ENCODE assay signal across 8 cellular contexts in genomic region chr11:128830836-128831780, GRCh38. TPM values are rescaled to one million over a fixed set of nuclear protein-coding genes. Genes with fewer than 3 reads are reported as not detected.
DNase-seq lines count a peak whose midpoint lies in the region; ATAC-seq, FAIRE-seq and TF ChIP-seq lines count a peak whose summit lies in the region.

No MANE protein-coding gene starts in this region.

- intact Hi-C loops in A673 (cut with micrococcal nuclease; ENCODE audit: unreplicated experiment) = loop anchor here (2.0 to 10.0 kb wide), 6 partner anchors 196 to 800 kb away; no protein-coding TSS in a partner anchor
- intact Hi-C loops in K562 (cut with micrococcal nuclease) = loop anchor here (1.0 to 2.0 kb wide), 4 partner anchors 200 to 800 kb away; no protein-coding TSS in a partner anchor

- TF ChIP-seq CTCF in A673 (conservative IDR thresholded peaks at IDR 0.05; ENCODE audit: low read depth, low read length) = peak; percentile 98
- peak; percentile 70 to 84 (median 80) for TF ChIP-seq CTCF in K562 (IDR thresholded peaks at IDR 0.05 in 2 of 3, conservative IDR thresholded peaks at IDR 0.05 in 1 of 3; ENCODE audit: insufficient read depth in 2 of 3, low read depth in 1 of 3, low read length in 3 of 3)

- H3K9me1 ChIP-seq in K562 (ENCODE audit: control insufficient read depth, insufficient read depth, low read length) = no peaks in the 10 kb centered on the region

- TF ChIP-seq EP300 in K562 (IDR thresholded peaks at IDR 0.05; ENCODE audit: low read length) = no peak

- DNase-seq in A673 (ENCODE audit: low spot score) (peak; percentile 88), NCI-H1930 (lab: John Stamatoyannopoulos, UW) (peak; percentile 52 to 78), K562 (ENCODE audit: extremely low read depth in 1 of 4, low spot score in 3 of 4) (peak; percentile 62 to 76 (median 71)), iPS-NIHi11 (ENCODE audit: low spot score) (peak; percentile 73)
- peak; percentile 87 for DNase-seq in stimulated activated CD4-positive, alpha-beta T cell treated with anti-CD3 and anti-CD28 coated beads, Interleukin-12 subunit alpha, Interleukin-12 subunit beta, amount 100 ng/mL, for 4 hours

- ATAC-seq in GM18505 (IDR thresholded peaks at IDR 0.05; ENCODE audit: unreplicated experiment) (peak; percentile 65), HG02970 (IDR thresholded peaks at IDR 0.05; ENCODE audit: low FRiP score, unreplicated experiment) (peak; percentile 67), K562 (peak; percentile 98)

- H3K27ac ChIP-seq in A673 (ENCODE audit: low read depth, low read length, poor library complexity, severe bottlenecking) (no peak overlapping the region), K562 (ENCODE audit: extremely low read depth, low read depth, low read length) (no peak overlapping the region)

- H3K79me2 ChIP-seq in K562 (ENCODE audit: control insufficient read depth, insufficient read depth, low read length) = no peaks in the 10 kb centered on the region

- H3K4me2 ChIP-seq in K562 (ENCODE audit: insufficient read depth, low read length) = no peak overlapping the region

- no peaks in the 10 kb centered on the region for H3K36me3 ChIP-seq in A673 (ENCODE audit: insufficient read depth, low read length, poor library complexity, severe bottlenecking)
- no peaks in the 10 kb centered on the region for H3K36me3 ChIP-seq in K562 (ENCODE audit: control insufficient read depth, insufficient read depth, low read length)

- TF ChIP-seq POLR2A in GM18505 (IDR thresholded peaks at IDR 0.05; ENCODE audit: borderline replicate concordance, extremely low read depth, insufficient read depth, insufficient read length) (no peak), K562 (conservative IDR thresholded peaks at IDR 0.05) (no peak)

- no peaks in the 10 kb centered on the region for H3K9me3 ChIP-seq in A673 (ENCODE audit: low read depth, low read length, poor library complexity, severe bottlenecking)
- no peaks in the 10 kb centered on the region for H3K9me3 ChIP-seq in K562 (replicated peaks; ENCODE audit: control insufficient read depth, insufficient read depth, low read depth, low read length)

- H3K4me3 ChIP-seq in A673 (ENCODE audit: low read depth, low read length, poor library complexity, severe bottlenecking) = no peak overlapping the region
- H3K4me3 ChIP-seq in K562 = no peak overlapping the region

- CTCF ChIA-PET in A673 (lab: Charles Lee) = interaction anchor here (0.8 to 1.3 kb wide), 3 partner anchors 74 to 673 kb away, joined by 3 to 4 read pairs (median 4); no protein-coding TSS in a partner anchor
- CTCF ChIA-PET in K562 (lab: Yijun Ruan, JAX; ENCODE audit: low intra/inter-chr PET ratio) = interaction anchor here (1.0 kb wide), 1 partner anchor 659 kb away, joined by 3 read pairs; no protein-coding TSS in a partner anchor

- FAIRE-seq in TTC549 (lab: Jason Lieb, UNC) = peak; percentile 43
- FAIRE-seq in K562 (lab: Jason Lieb, UNC) = peak; percentile 91

- BruUV-seq in A673 (replicated peaks; lab: Mats Ljungman, UMichigan) = no TSS peak
- no TSS peak for BruUV-seq in K562 (replicated peaks; lab: Mats Ljungman, UMichigan)

- H3K9ac ChIP-seq in K562 (ENCODE audit: insufficient read depth in 1 of 2, low read depth in 2 of 2, low read length in 2 of 2) = no peak overlapping the region

- peak; percentile 76 to 80 for TF ChIP-seq RAD21 in K562 (CRISPR knock-in tag; conservative IDR thresholded peaks at IDR 0.05 in 1 of 2, IDR thresholded peaks at IDR 0.05 in 1 of 2)

- H2AFZ ChIP-seq in K562 (ENCODE audit: low read depth, low read length) = no peak overlapping the region

- in situ Hi-C loops in K562 (cut with MboI) = loop anchor here (10.0 to 25.0 kb wide), 2 partner anchors 656 to 794 kb away; no protein-coding TSS in a partner anchor

- 13% methylated on average over 13 of the region's 13 CpGs for WGBS in K562 (ENCODE audit: insufficient coverage, low coverage, missing lambda C conversion rate)

- H3K4me1 ChIP-seq in A673 (ENCODE audit: insufficient read depth, low read length, poor library complexity, severe bottlenecking) = peaks cover 14% of the 10 kb centered on the region
- H3K4me1 ChIP-seq in K562 (replicated peaks in 1 of 2; ENCODE audit: control insufficient read depth in 2 of 2, insufficient read depth in 2 of 2, low read length in 2 of 2) = no peaks in the 10 kb centered on the region

- no peaks in the 10 kb centered on the region for H3K27me3 ChIP-seq in A673 (replicated peaks; ENCODE audit: insufficient read depth, low read depth, low read length, poor library complexity)
- H3K27me3 ChIP-seq in K562 (ENCODE audit: control insufficient read depth in 2 of 2, insufficient read depth in 2 of 2, low read length in 2 of 2) = no peaks in the 10 kb centered on the region

- no peaks in the 10 kb centered on the region for H4K20me1 ChIP-seq in K562 (replicated peaks; ENCODE audit: control insufficient read depth, insufficient read depth, low read length)

- POLR2A ChIA-PET in A673 (lab: Charles Lee; ENCODE audit: low non-redundant PET) = no interaction called here
- POLR2A ChIA-PET in K562 (lab: Yijun Ruan, JAX) = no interaction called here

TF ChIP-seq in K562, 482 proteins besides CTCF, POLR2A, EP300 and RAD21 (continues in another document):
- TF ChIP-seq ZNF75A (CRISPR knock-in tag; IDR thresholded peaks at IDR 0.05) (no peak), JUNB (CRISPR knock-in tag; conservative IDR thresholded peaks at IDR 0.05) (no peak), JUND (IDR thresholded peaks at IDR 0.05; ENCODE audit: borderline replicate concordance, low read depth, low read length) (no peak), JUND (tag; IDR thresholded peaks at IDR 0.05; ENCODE audit: borderline replicate concordance, low read depth, low read length) (no peak), POLR2AphosphoS5 (IDR thresholded peaks at IDR 0.05; ENCODE audit: control insufficient read depth, insufficient read depth, low read depth, low read length) (no peak), AFF1 (IDR thresholded peaks at IDR 0.05; ENCODE audit: low read depth in 1 of 2, partially characterized antibody in 2 of 2) (no peak), ZNF253 (CRISPR knock-in tag; conservative IDR thresholded peaks at IDR 0.05) (no peak), SNIP1 (IDR thresholded peaks at IDR 0.05; ENCODE audit: low read depth) (no peak), RAD51 (IDR thresholded peaks at IDR 0.05; ENCODE audit: borderline replicate concordance, low read depth) (no peak)

RNA-seq across cellular contexts. Expression of gene KCNJ1, which starts 36.0 kb away (rescaled TPM):
- total RNA-seq in A673 (2021) (not detected in 2 replicates), K562 (2014; rRNA removed) (not detected in 2 replicates), K562 (2014; rRNA removed; fragmentation: Illumina TruSeq; extraction: Trizol) (not detected in 2 replicates), K562 (2015; rRNA removed; fragmentation: Illumina TruSeq; extraction: Trizol) (not detected in 2 replicates), K562 (2021) (not detected in 2 replicates)
- total RNA-seq in K562 (2011; cell fraction: chromatin; rRNA removed; ENCODE audit: low replicate concordance) = not detected in 2 replicates
- not detected in 2 replicates for total RNA-seq in K562 (2011; cell fraction: nucleolus; rRNA removed)
- total RNA-seq in K562 (2011; cell fraction: nucleoplasm; rRNA removed) = not detected in 2 replicates
- polyA plus RNA-seq in K562 (2011; rRNA removed) (not detected in 2 replicates), K562 (2014; fragmentation: Illumina TruSeq; extraction: Trizol) (not detected in 2 replicates), K562 (2014; fragmentation: Nextera tagmentation; extraction: Ambion mirVana) (not detected), K562 (2014; rRNA removed) (not detected in 2 replicates)
- polyA plus RNA-seq in K562 (2011; cell fraction: cytosol; rRNA removed) = not detected in 2 replicates
- not detected in 2 replicates for polyA plus RNA-seq in K562 (2011; cell fraction: nucleus; rRNA removed)
- polyA plus RNA-seq in K562 (2012) = not detected in 2 replicates
- polyA minus RNA-seq in K562 (2011; rRNA and poly(A)+ RNA removed) = not detected in 2 replicates
- not detected in 2 replicates for polyA minus RNA-seq in K562 (2011; cell fraction: cytosol; rRNA and poly(A)+ RNA removed)
- polyA minus RNA-seq in K562 (2011; cell fraction: nucleus; rRNA and poly(A)+ RNA removed) = not detected in 2 replicates
